In genomic region chr5:18972244-18972643, GRCh38 we compare ENCODE assay signal across 19 cellular contexts.
"Had no signal": no experiment of that assay in that cellular context is flagged by ENCODE, and none has a peak within 500 bp of the region (broad histone marks: within the 10 kb centered on the region; RNA-seq: fewer than 3 reads in every experiment).

No MANE protein-coding gene starts in this region.

- H3K4me3 ChIP-seq: esophagus muscularis mucosa, gastrocnemius medialis, heart right ventricle, sigmoid colon, skin epidermis, stomach had no signal

- DNase-seq: effector memory CD8-positive, alpha-beta T cell; gastrocnemius medialis; heart right ventricle; islet precursor cell; mammary epithelial cell; naive thymus-derived CD4-positive, alpha-beta T cell; nephron progenitor cell; posterior cingulate gyrus; sigmoid colon; stimulated activated CD4-positive, alpha-beta T cell treated with anti-CD3 and anti-CD28 coated beads, Interleukin-12 subunit alpha, Interleukin-12 subunit beta, amount 100 ng/mL, for 4 hours; stimulated activated naive CD4-positive, alpha-beta T cell; stomach; substantia nigra; trophoblast cell had no signal

- H3K27me3 ChIP-seq: esophagus muscularis mucosa, gastrocnemius medialis, heart right ventricle, sigmoid colon, stomach had no signal

- H3K27ac Mint-ChIP-seq: dendritic cell treated with granulocyte-macrophage colony-stimulating factor and Interleukin-4, amounts not matched to agents 40 ng/mL and 50 ng/mL, for 4 days; effector memory CD8-positive, alpha-beta T cell; naive thymus-derived CD4-positive, alpha-beta T cell; nephron progenitor cell had no signal

- H3K4me1 Mint-ChIP-seq: naive thymus-derived CD4-positive, alpha-beta T cell had no signal

- H3K36me3 ChIP-seq: esophagus muscularis mucosa, gastrocnemius medialis, heart right ventricle, sigmoid colon, stomach had no signal

- H3K27ac ChIP-seq: epithelial cell of prostate, esophagus muscularis mucosa, gastrocnemius medialis, heart right ventricle, sigmoid colon, skin epidermis, stomach had no signal

- H3K36me3 Mint-ChIP-seq: naive thymus-derived CD4-positive, alpha-beta T cell had no signal

- H3K4me3 Mint-ChIP-seq: dendritic cell treated with granulocyte-macrophage colony-stimulating factor and Interleukin-4, amounts not matched to agents 40 ng/mL and 50 ng/mL, for 4 days; effector memory CD8-positive, alpha-beta T cell; naive thymus-derived CD4-positive, alpha-beta T cell; nephron progenitor cell had no signal

- H3K9me3 ChIP-seq: esophagus muscularis mucosa, gastrocnemius medialis, sigmoid colon, stomach had no signal

- H3K4me1 ChIP-seq: esophagus muscularis mucosa, gastrocnemius medialis, heart right ventricle, sigmoid colon, stomach had no signal

- ATAC-seq: effector memory CD8-positive, alpha-beta T cell; gastrocnemius medialis; heart right ventricle; left lobe of liver; naive thymus-derived CD4-positive, alpha-beta T cell had no signal

- H3K9me3 Mint-ChIP-seq: dendritic cell treated with granulocyte-macrophage colony-stimulating factor and Interleukin-4, amounts not matched to agents 40 ng/mL and 50 ng/mL, for 4 days; effector memory CD8-positive, alpha-beta T cell; nephron progenitor cell had no signal

- H3K27me3 Mint-ChIP-seq: dendritic cell treated with granulocyte-macrophage colony-stimulating factor and Interleukin-4, amounts not matched to agents 40 ng/mL and 50 ng/mL, for 4 days; effector memory CD8-positive, alpha-beta T cell; naive thymus-derived CD4-positive, alpha-beta T cell had no signal
